In genomic region chr1:203289982-203290260, GRCh38 we compare ENCODE assay signal across 9 cellular contexts. TPM values are rescaled to one million over a fixed set of nuclear protein-coding genes. Genes with fewer than 3 reads are reported as not detected.
A peak's percentile ranks its signal among the peaks of the same experiment; 100 is the strongest.
DNase-seq lines count a peak whose midpoint lies in the region; ATAC-seq and TF ChIP-seq lines count a peak whose summit lies in the region.
"Had no signal": no experiment of that assay in that cellular context is flagged by ENCODE, and none has a peak within 500 bp of the region (broad histone marks: within the 10 kb centered on the region; RNA-seq: fewer than 3 reads in every experiment).

No MANE protein-coding gene starts in this region.

- H3K9me3 ChIP-seq in adrenal gland (replicated peaks in 1 of 3) (no peaks in the 10 kb centered on the region), thymus (ENCODE audit: control insufficient read depth) (no peaks in the 10 kb centered on the region)
- H3K9me3 ChIP-seq: HAP-1 had no signal

- TF ChIP-seq POLR2A in adrenal gland (IDR thresholded peaks at IDR 0.05), result no peak

- H3K27ac ChIP-seq in adrenal gland, result peak overlapping the region; percentile 67 to 95 (median 75)
- peak overlapping the region; percentile 99 for H3K27ac ChIP-seq in thymus (ENCODE audit: low read depth)

- peak overlapping the region; percentile 99 for H3K27ac Mint-ChIP-seq in mesothelial cell of epicardium

- no peaks in the 10 kb centered on the region for H3K27me3 ChIP-seq in adrenal gland
- no peaks in the 10 kb centered on the region for H3K27me3 ChIP-seq in thymus (ENCODE audit: control insufficient read depth, insufficient read depth)

- no peaks in the 10 kb centered on the region for H3K9me3 Mint-ChIP-seq in activated T-cell treated with anti-CD3 and anti-CD28 coated beads, Interleukin-2, amount 50 U/mL, for 4 hours
- no peaks in the 10 kb centered on the region for H3K9me3 Mint-ChIP-seq in mesothelial cell of epicardium

- WGBS in adrenal gland, 4 donors, result 50 to 64% (median 57%) methylated on average over 2 of the region's 2 CpGs
- WGBS in thymus, result 83% methylated on average over 2 of the region's 2 CpGs

- intact Hi-C loops in adrenal gland (cut with DNase I), result no loop called here

- H3K4me3 Mint-ChIP-seq in activated T-cell treated with anti-CD3 and anti-CD28 coated beads, Interleukin-2, amount 50 U/mL, for 4 hours, result peak overlapping the region; percentile 83
- peak overlapping the region; percentile 33 for H3K4me3 Mint-ChIP-seq in mesothelial cell of epicardium

- peak overlapping the region in 1 of 4 donors; percentile 34 for H3K4me3 ChIP-seq in adrenal gland
- peak overlapping the region; percentile 54 for H3K4me3 ChIP-seq in thymus (ENCODE audit: low read length)
- H3K4me3 ChIP-seq: HAP-1 had no signal

- no peak for ATAC-seq in activated T-cell treated with anti-CD3 and anti-CD28 coated beads, Interleukin-2, amount 50 U/mL, for 4 hours
- ATAC-seq in HG03354 (IDR thresholded peaks at IDR 0.05; ENCODE audit: poor library complexity, severe bottlenecking, unreplicated experiment) (no peak), GM21526 (IDR thresholded peaks at IDR 0.05; ENCODE audit: low FRiP score, unreplicated experiment) (no peak)

- DNase-seq in activated T-cell treated with anti-CD3 and anti-CD28 coated beads, Interleukin-2, amount 50 U/mL, for 4 hours, result no peak
- DNase-seq in activated T-cell treated with anti-CD3 and anti-CD28 coated beads for 4 hours, result no peak
- no peak for DNase-seq in adrenal gland
- DNase-seq in mesothelial cell of epicardium (ENCODE audit: low spot score in 2 of 2, unreplicated experiment in 2 of 2), result no peak
- no peak for DNase-seq in NCI-H2081 (lab: John Stamatoyannopoulos, UW)

- no peaks in the 10 kb centered on the region for H3K27me3 Mint-ChIP-seq in activated T-cell treated with anti-CD3 and anti-CD28 coated beads, Interleukin-2, amount 50 U/mL, for 4 hours (ENCODE audit: low read depth)
- no peaks in the 10 kb centered on the region for H3K27me3 Mint-ChIP-seq in mesothelial cell of epicardium (ENCODE audit: low read depth)

- no peaks in the 10 kb centered on the region for H3K36me3 Mint-ChIP-seq in activated T-cell treated with anti-CD3 and anti-CD28 coated beads, Interleukin-2, amount 50 U/mL, for 4 hours (ENCODE audit: insufficient read depth)
- H3K36me3 Mint-ChIP-seq in mesothelial cell of epicardium, result no peaks in the 10 kb centered on the region

- peaks cover 79% of the 10 kb centered on the region for H3K4me1 Mint-ChIP-seq in activated T-cell treated with anti-CD3 and anti-CD28 coated beads, Interleukin-2, amount 50 U/mL, for 4 hours (ENCODE audit: low read depth)
- peaks cover 53% of the 10 kb centered on the region for H3K4me1 Mint-ChIP-seq in mesothelial cell of epicardium

- no peaks in the 10 kb centered on the region for H3K36me3 ChIP-seq in adrenal gland (replicated peaks in 1 of 2)
- H3K36me3 ChIP-seq in thymus (ENCODE audit: control insufficient read depth, insufficient read depth), result no peaks in the 10 kb centered on the region
- H3K36me3 ChIP-seq: HAP-1 had no signal

- H3K4me1 ChIP-seq in adrenal gland (replicated peaks in 1 of 2), result peaks cover 28 to 52% of the 10 kb centered on the region in 2 donors
- H3K4me1 ChIP-seq in thymus (ENCODE audit: control insufficient read depth, insufficient read depth, low read length), result peaks cover 74% of the 10 kb centered on the region

- TF ChIP-seq CTCF in adrenal gland (IDR thresholded peaks at IDR 0.05) (no peak), mesothelial cell of epicardium (IDR thresholded peaks at IDR 0.05; ENCODE audit: unreplicated experiment) (no peak)

RNA-seq across cellular contexts. Expression of gene BTG2, which starts 15.4 kb away (rescaled TPM):
- 100 to 1,000 TPM in 1 of 3 donors, 10 to 100 TPM in 2; 73.0 to 101 (median 80.5) TPM for total RNA-seq in activated T-cell treated with anti-CD3 and anti-CD28 coated beads, Interleukin-2, amount 50 U/mL, for 4 hours
- total RNA-seq in adrenal gland (100 to 1,000 TPM in 2 of 8 donors, 10 to 100 TPM in 6; 11.4 to 175 (median 52.5) TPM), mesothelial cell of epicardium (186 to 192 TPM (median 191 TPM) in 3 replicates)
- polyA plus RNA-seq in adrenal gland (10 to 100 TPM; 16.6 to 58.8 (median 24.0) TPM), thymus (171 TPM)
